In genomic region chr6:42929928-42930360, GRCh38 we compare ENCODE assay signal across 8 cellular contexts. TPM values are rescaled to one million over a fixed set of nuclear protein-coding genes. Genes with fewer than 3 reads are reported as not detected.
DNase-seq lines count a peak whose midpoint lies in the region; ATAC-seq and TF ChIP-seq lines count a peak whose summit lies in the region.

No MANE protein-coding gene starts in this region.

- intact Hi-C loops in mammary epithelial cell (cut with micrococcal nuclease) = loop anchor here (1.0 to 2.0 kb wide), 3 partner anchors 11 to 49 kb away; partner anchors contain the start of genes GNMT and PEX6
- intact Hi-C loops in left colon (cut with DNase I, micrococcal nuclease) = no loop called here

- 1% methylated on average over 6 of the region's 9 CpGs for WGBS in mammary epithelial cell (ENCODE audit: low coverage, missing lambda C conversion rate)

- peak; percentile 70 for DNase-seq in Daoy (ENCODE audit: low read depth)
- peak; percentile 16 to 41 (median 17) for DNase-seq in T-helper 17 cell
- peak; percentile 72 for DNase-seq in mammary epithelial cell
- DNase-seq in left colon = peak in 1 of 2 donors; percentile 45
- peak; percentile 69 for DNase-seq in stimulated activated CD4-positive, alpha-beta T cell treated with anti-CD3 and anti-CD28 coated beads, Interleukin-4, amount 100 ng/mL, for 24 hours
- no peak for DNase-seq in retina

- H4K20me1 ChIP-seq in mammary epithelial cell (ENCODE audit: insufficient read depth, low read length) = no peaks in the 10 kb centered on the region

- in situ Hi-C loops in mammary epithelial cell (cut with MboI; ENCODE audit: low sequenced_read_pairs in 2 of 2) = no loop called here

- peaks cover 11% of the 10 kb centered on the region for H3K4me1 ChIP-seq in HUES48 (ENCODE audit: control insufficient read depth, insufficient read depth, low read length)
- peaks cover 14% of the 10 kb centered on the region for H3K4me1 ChIP-seq in mammary epithelial cell (ENCODE audit: insufficient read depth, low read length)

- peaks cover 3% of the 10 kb centered on the region for H3K36me3 Mint-ChIP-seq in T-helper 17 cell (ENCODE audit: low read depth)

- dilution Hi-C loops in mammary epithelial cell (cut with HindIII; ENCODE audit: low sequenced_read_pairs) = loop anchor here (5.0 kb wide), 1 partner anchor 217 kb away; no protein-coding TSS in a partner anchor

- CTCF ChIA-PET in mammary epithelial cell (lab: Charles Lee; ENCODE audit: low non-redundant PET) = interaction anchor here (0.7 kb wide), 1 partner anchor 191 kb away, joined by 6 read pairs; no protein-coding TSS in a partner anchor

- H3K27me3 ChIP-seq in HUES48 (ENCODE audit: control insufficient read depth, insufficient read depth, low read length) (no peaks in the 10 kb centered on the region), mammary epithelial cell (ENCODE audit: insufficient read depth, low read length) (no peaks in the 10 kb centered on the region)

- H3K27ac Mint-ChIP-seq in T-helper 17 cell = peak overlapping the region; percentile 99

- no peaks in the 10 kb centered on the region for H3K9me3 ChIP-seq in HUES48 (ENCODE audit: control insufficient read depth, insufficient read depth, low read length)
- H3K9me3 ChIP-seq in T-helper 17 cell (ENCODE audit: control insufficient read depth, low read length, poor library complexity, severe bottlenecking) = no peaks in the 10 kb centered on the region
- H3K9me3 ChIP-seq in mammary epithelial cell (replicated peaks; ENCODE audit: insufficient read depth, low read length) = no peaks in the 10 kb centered on the region

- H3K27ac ChIP-seq in HUES48 (ENCODE audit: low read depth, low read length) = peak overlapping the region; percentile 99
- H3K27ac ChIP-seq in mammary epithelial cell (ENCODE audit: insufficient read depth, low read depth, low read length) = peak overlapping the region; percentile 55

- H3K4me1 Mint-ChIP-seq in T-helper 17 cell = peaks cover 51% of the 10 kb centered on the region

- no peaks in the 10 kb centered on the region for H3K27me3 Mint-ChIP-seq in T-helper 17 cell

- TSS peak; percentile 24 for BruUV-seq in mammary epithelial cell (replicated peaks; lab: Mats Ljungman, UMichigan)

- peak overlapping the region; percentile 89 for H3K4me2 ChIP-seq in mammary epithelial cell (ENCODE audit: insufficient read depth, low read depth, low read length)

- no peak for TF ChIP-seq CTCF in mammary epithelial cell (conservative IDR thresholded peaks at IDR 0.05 in 1 of 2, IDR thresholded peaks at IDR 0.05 in 1 of 2; ENCODE audit: extremely low read depth in 1 of 2, insufficient read depth in 1 of 2, low read depth in 1 of 2, low read length in 2 of 2)

- peak overlapping the region; percentile 86 for H3K4me3 ChIP-seq in HUES48 (ENCODE audit: low read depth, low read length)
- peak overlapping the region; percentile 64 to 87 (median 78) for H3K4me3 ChIP-seq in mammary epithelial cell (replicated peaks in 1 of 3; ENCODE audit: insufficient read depth in 1 of 3, low read depth in 2 of 3, low read length in 3 of 3)

- peaks cover 48% of the 10 kb centered on the region for H3K79me2 ChIP-seq in mammary epithelial cell (ENCODE audit: insufficient read depth, low read length)

- H3K9ac ChIP-seq in HUES48 (ENCODE audit: low read depth, low read length) (peak overlapping the region; percentile 82), mammary epithelial cell (ENCODE audit: insufficient read depth, low read length) (peak overlapping the region; percentile 56)

- H3K36me3 ChIP-seq in HUES48 (ENCODE audit: control insufficient read depth, insufficient read depth, low read length) (peaks cover 28% of the 10 kb centered on the region), mammary epithelial cell (ENCODE audit: insufficient read depth, low read length) (no peaks in the 10 kb centered on the region)

- ATAC-seq in GM21390 (IDR thresholded peaks at IDR 0.05; ENCODE audit: unreplicated experiment) (peak; percentile 51), T-helper 17 cell (peak; percentile 38), left colon (peak; percentile 14)

- peak overlapping the region; percentile 90 for H2AFZ ChIP-seq in mammary epithelial cell (ENCODE audit: low read depth, low read length)

- H3K4me3 Mint-ChIP-seq in T-helper 17 cell = peak overlapping the region; percentile 99

RNA-seq across cellular contexts. Expression of gene CNPY3, which starts 0.7 kb away (rescaled TPM):
- 33.4 and 45.0 TPM in 2 replicates for total RNA-seq in Daoy (2014; rRNA removed; shearing (Covaris generic))
- 10 to 100 TPM; 45.7 to 51.9 TPM for total RNA-seq in T-helper 17 cell
- 10 to 100 TPM; 30.6 to 33.0 TPM for total RNA-seq in mammary epithelial cell
- polyA plus RNA-seq in mammary epithelial cell = 36.5 TPM
- polyA minus RNA-seq in mammary epithelial cell = 29.0 TPM
- total RNA-seq in left colon = 10 to 100 TPM; 19.6 to 25.9 TPM

RNA-seq across cellular contexts. Expression of gene PTCRA, which starts 14.1 kb away (rescaled TPM):
- not detected in 2 replicates for total RNA-seq in Daoy (2014; rRNA removed; shearing (Covaris generic))
- total RNA-seq in T-helper 17 cell (10 to 100 TPM in 1 of 2 donors, 1 to 10 TPM in 1; 1.8 to 35.0 TPM), mammary epithelial cell (not detected), left colon (not detected)
- polyA plus RNA-seq in mammary epithelial cell = not detected
- polyA minus RNA-seq in mammary epithelial cell = not detected

RNA-seq across cellular contexts. Expression of gene GNMT, which starts 30.6 kb away (rescaled TPM):
- total RNA-seq in Daoy (2014; rRNA removed; shearing (Covaris generic)) = 1.5 TPM in 1 of 2 replicates, not detected in the other
- total RNA-seq in T-helper 17 cell (1 to 10 TPM in 1 of 2 donors, under 1 TPM in 1; 0.97 to 1.5 TPM), mammary epithelial cell (under 1 TPM; 0.17 to 0.66 TPM), left colon (under 1 TPM in 1 of 2 donors, not detected in 1; 0.37 TPM)
- polyA plus RNA-seq in mammary epithelial cell = 0.16 TPM
- polyA minus RNA-seq in mammary epithelial cell = not detected

RNA-seq across cellular contexts. Expression of gene PEX6, which starts 49.0 kb away (rescaled TPM):
- total RNA-seq in Daoy (2014; rRNA removed; shearing (Covaris generic)) = 74.1 and 88.3 TPM in 2 replicates
- total RNA-seq in T-helper 17 cell (10 to 100 TPM; 10.2 to 15.5 TPM), mammary epithelial cell (10 to 100 TPM; 12.9 to 22.2 TPM), left colon (10 to 100 TPM; 22.4 to 26.9 TPM)
- 7.8 TPM for polyA plus RNA-seq in mammary epithelial cell
- polyA minus RNA-seq in mammary epithelial cell = 19.7 TPM

RNA-seq across cellular contexts. Expression of gene RPL7L1, which starts 50.5 kb away (rescaled TPM):
- 285 and 307 TPM in 2 replicates for total RNA-seq in Daoy (2014; rRNA removed; shearing (Covaris generic))
- total RNA-seq in T-helper 17 cell (10 to 100 TPM; 61.7 to 73.9 TPM), mammary epithelial cell (100 to 1,000 TPM; 102 to 106 TPM), left colon (10 to 100 TPM; 43.7 to 50.4 TPM)
- 51.7 TPM for polyA plus RNA-seq in mammary epithelial cell
- polyA minus RNA-seq in mammary epithelial cell = 88.3 TPM
